In the genomic region with DNA sequence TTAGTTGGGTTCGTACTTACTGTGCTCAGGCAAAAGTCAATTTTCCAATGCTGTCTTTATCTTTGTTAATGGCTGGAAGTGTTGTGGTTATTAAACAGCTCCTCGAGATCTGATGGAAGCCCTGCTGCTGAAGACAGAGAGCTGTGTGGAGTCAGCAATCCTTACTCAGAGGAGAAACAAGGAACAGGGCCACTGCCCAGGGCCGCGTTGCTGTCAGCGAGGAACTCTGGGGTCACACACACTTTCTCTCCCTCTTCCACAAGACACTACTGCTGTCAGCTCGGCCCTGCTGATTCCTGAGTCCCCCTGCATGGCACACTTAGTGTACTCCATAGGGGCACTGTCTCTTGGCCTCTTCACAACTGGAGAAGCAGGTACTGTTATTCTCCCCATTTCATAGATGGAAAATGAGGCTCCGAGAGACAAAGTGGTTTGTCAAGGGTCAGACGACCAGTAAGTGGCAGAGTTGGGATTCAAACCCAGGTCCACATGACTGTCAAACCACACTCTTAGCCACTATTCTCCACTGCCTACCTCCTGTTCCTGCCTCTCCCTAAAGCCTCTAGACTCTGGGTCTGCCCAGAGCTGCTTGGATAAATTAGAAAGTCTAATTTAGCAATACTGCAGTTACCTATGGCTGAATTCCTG, we compare ENCODE assay signal across 11 cellular contexts. TPM values are rescaled to one million over a fixed set of nuclear protein-coding genes. Genes with fewer than 3 reads are reported as not detected.
DNase-seq lines count a peak whose midpoint lies in the region; ATAC-seq, FAIRE-seq and TF ChIP-seq lines count a peak whose summit lies in the region.
"Had no signal": no experiment of that assay in that cellular context is flagged by ENCODE, and none has a peak within 500 bp of the region (broad histone marks: within the 10 kb centered on the region; RNA-seq: fewer than 3 reads in every experiment).

No MANE protein-coding gene starts in this region.

- H3K4me2 ChIP-seq in H1 (ENCODE audit: insufficient read depth in 1 of 2, low read depth in 2 of 2, low read length in 2 of 2), result no peak overlapping the region
- H3K4me2 ChIP-seq: GM23338 had no signal

- H3K4ac ChIP-seq in H1 (replicated peaks; ENCODE audit: insufficient read length, low read depth, low read length), result no peak overlapping the region

- no peak overlapping the region for H3K9ac ChIP-seq in H1 (replicated peaks in 1 of 4; ENCODE audit: extremely low read depth in 1 of 4, low read depth in 3 of 4, low read length in 3 of 4)

- 78% methylated on average over 8 of the region's 8 CpGs; no CpG with 5 or more reads in 1 of the 2 experiments for WGBS in H1 (ENCODE audit: extremely low coverage in 1 of 2, insufficient coverage in 1 of 2, insufficient read length in 1 of 2, insufficient replicate concordance in 2 of 2, low coverage in 1 of 2, low lambda C conversion rate in 2 of 2, missing lambda C conversion rate in 1 of 2), 2 experiments
- 74 to 89% methylated on average over 5 to 8 of the region's 8 CpGs for WGBS in upper lobe of left lung, 2 donors

- no peaks in the 10 kb centered on the region for H3K36me3 Mint-ChIP-seq in activated naive CD4-positive, alpha-beta T cell treated with anti-CD3 and anti-CD28 coated beads, Interleukin-2, amount 50 U/mL, for 24 hours
- peaks cover 4% of the 10 kb centered on the region for H3K36me3 Mint-ChIP-seq in type B pancreatic cell

- no peaks in the 10 kb centered on the region for H3K27me3 Mint-ChIP-seq in activated naive CD4-positive, alpha-beta T cell treated with anti-CD3 and anti-CD28 coated beads, Interleukin-2, amount 50 U/mL, for 24 hours
- no peaks in the 10 kb centered on the region for H3K27me3 Mint-ChIP-seq in type B pancreatic cell

- no peak overlapping the region for H2BK12ac ChIP-seq in H1 (ENCODE audit: low read depth, low read length)

- no peak for TF ChIP-seq RAD21 in H1 (IDR thresholded peaks at IDR 0.05 in 1 of 2, conservative IDR thresholded peaks at IDR 0.05 in 1 of 2; ENCODE audit: low read depth in 2 of 2, low read length in 2 of 2)

- H3K23ac ChIP-seq in H1 (ENCODE audit: insufficient read length), result no peak overlapping the region

- no peak overlapping the region for H2BK5ac ChIP-seq in H1 (ENCODE audit: low read depth, low read length)

- no peak overlapping the region for H4K91ac ChIP-seq in H1 (replicated peaks; ENCODE audit: insufficient read length, low read length)

- no peak overlapping the region for H2AFZ ChIP-seq in H1 (ENCODE audit: low read length)
- H2AFZ ChIP-seq: GM23338 had no signal

- TF ChIP-seq CTCF in H1 (IDR thresholded peaks at IDR 0.05; ENCODE audit: control extremely low read depth in 1 of 3, insufficient read depth in 1 of 3, low read depth in 1 of 3, low read length in 3 of 3) (no peak), type B pancreatic cell (conservative IDR thresholded peaks at IDR 0.05) (no peak), upper lobe of left lung (IDR thresholded peaks at IDR 0.05) (no peak)

- H3K4me1 ChIP-seq in H1 (replicated peaks in 1 of 4; ENCODE audit: control insufficient read depth in 3 of 4, insufficient read depth in 4 of 4, low read length in 3 of 4) (no peaks in the 10 kb centered on the region; a peak in 1 of 7 replicates), upper lobe of left lung (peaks cover 0 to 36% (median 11%) of the 10 kb centered on the region in 4 donors)

- no peak for TF ChIP-seq POLR2A in H1 (IDR thresholded peaks at IDR 0.05; ENCODE audit: control extremely low read depth in 1 of 2, low read depth in 2 of 2, low read length in 2 of 2)
- no peak for TF ChIP-seq POLR2A in upper lobe of left lung (IDR thresholded peaks at IDR 0.05)

- no peak overlapping the region; the same call in 1 of the 2 replicates for H4K8ac ChIP-seq in H1 (ENCODE audit: extremely low read depth, insufficient read depth, low read length)

- no peaks in the 10 kb centered on the region for H4K20me1 ChIP-seq in H1 (replicated peaks in 1 of 2; ENCODE audit: control insufficient read depth in 1 of 2, insufficient read depth in 2 of 2, low read length in 2 of 2)

- H3K18ac ChIP-seq in H1 (ENCODE audit: extremely low read depth, low read length), result no peak overlapping the region

- no peaks in the 10 kb centered on the region for H3K79me2 ChIP-seq in H1 (ENCODE audit: control insufficient read depth in 1 of 2, insufficient read depth in 2 of 2, low read length in 2 of 2)

- no peaks in the 10 kb centered on the region for H3K9me3 Mint-ChIP-seq in activated naive CD4-positive, alpha-beta T cell treated with anti-CD3 and anti-CD28 coated beads, Interleukin-2, amount 50 U/mL, for 24 hours
- no peaks in the 10 kb centered on the region for H3K9me3 Mint-ChIP-seq in type B pancreatic cell
- H3K9me3 Mint-ChIP-seq: GM23338 had no signal

- TF ChIP-seq EP300 in H1 (IDR thresholded peaks at IDR 0.05; ENCODE audit: borderline replicate concordance in 1 of 2, low read depth in 2 of 2, low read length in 2 of 2), result no peak
- TF ChIP-seq EP300 in upper lobe of left lung (IDR thresholded peaks at IDR 0.05), result no peak

- no peak overlapping the region for H2BK20ac ChIP-seq in H1 (ENCODE audit: low read length)

- CTCF ChIA-PET in H1 (lab: Charles Lee; ENCODE audit: partially characterized antibody), result interaction anchor here (0.7 to 1.2 kb wide), 3 partner anchors 39 to 536 kb away, joined by 3 to 4 read pairs (median 4); no protein-coding TSS in a partner anchor

- H3K14ac ChIP-seq in H1 (ENCODE audit: insufficient read length), result no peak overlapping the region

- peak overlapping the region; percentile 62 for H3K4me3 Mint-ChIP-seq in activated naive CD4-positive, alpha-beta T cell treated with anti-CD3 and anti-CD28 coated beads, Interleukin-2, amount 50 U/mL, for 24 hours
- no peak overlapping the region for H3K4me3 Mint-ChIP-seq in type B pancreatic cell
- H3K4me3 Mint-ChIP-seq: GM23338 had no signal

- H2BK15ac ChIP-seq in H1 (ENCODE audit: low read length), result no peak overlapping the region

- H3K27me3 ChIP-seq in H1 (replicated peaks in 1 of 4; ENCODE audit: control insufficient read depth in 3 of 4, extremely low read depth in 1 of 4, insufficient read depth in 3 of 4, low read length in 3 of 4), result no peaks in the 10 kb centered on the region
- no peaks in the 10 kb centered on the region for H3K27me3 ChIP-seq in upper lobe of left lung

- no peak overlapping the region for H3K56ac ChIP-seq in H1 (replicated peaks; ENCODE audit: insufficient read length, low read depth, low read length)

- no peak for FAIRE-seq in H1 (lab: Jason Lieb, UNC)
- FAIRE-seq: frontal cortex had no signal

- H3K4me3 ChIP-seq in H1 (ENCODE audit: extremely low read depth in 1 of 4, insufficient read depth in 2 of 4, low read depth in 3 of 4, low read length in 4 of 4) (no peak overlapping the region), upper lobe of left lung (no peak overlapping the region)
- H3K4me3 ChIP-seq: GM23338 had no signal

- H3K27ac ChIP-seq in H1 (ENCODE audit: low read depth, low read length) (no peak overlapping the region), upper lobe of left lung (peak overlapping the region in 1 of 4 donors; percentile 29)

- no peaks in the 10 kb centered on the region for H3K36me3 ChIP-seq in H1 (ENCODE audit: control insufficient read depth in 2 of 4, insufficient read depth in 4 of 4, low read length in 3 of 4)
- H3K36me3 ChIP-seq in upper lobe of left lung, result no peaks in the 10 kb centered on the region

- POLR2A ChIA-PET in H1 (lab: Charles Lee; ENCODE audit: partially characterized antibody), result interaction anchor here (0.9 kb wide), 1 partner anchor 30 kb away, joined by 4 read pairs; no protein-coding TSS in a partner anchor

- no peak for DNase-seq in activated naive CD4-positive, alpha-beta T cell (lab: John Stamatoyannopoulos, UW)
- DNase-seq in NCI-H69 (lab: John Stamatoyannopoulos, UW) (peak; percentile 25), H1 (ENCODE audit: low read depth in 1 of 2, low spot score in 2 of 2) (no peak), type B pancreatic cell (ENCODE audit: extremely low spot score, unreplicated experiment) (no peak), upper lobe of left lung (no peak), T1000 (lab: John Stamatoyannopoulos, UW) (no peak), GM19238 (ENCODE audit: insufficient read length, low spot score) (no peak)
- DNase-seq: mesenchymal stem cell had no signal

- no peaks in the 10 kb centered on the region for H3K79me1 ChIP-seq in H1 (ENCODE audit: low read depth, low read length)

- peak overlapping the region; percentile 69 for H3K27ac Mint-ChIP-seq in activated naive CD4-positive, alpha-beta T cell treated with anti-CD3 and anti-CD28 coated beads, Interleukin-2, amount 50 U/mL, for 24 hours
- H3K27ac Mint-ChIP-seq in type B pancreatic cell, result peak overlapping the region; percentile 30
- H3K27ac Mint-ChIP-seq: GM23338 had no signal

- no peak overlapping the region for H4K5ac ChIP-seq in H1 (ENCODE audit: insufficient read length, low read depth, low read length)

- no peak overlapping the region for H2BK120ac ChIP-seq in H1 (replicated peaks; ENCODE audit: low read depth, low read length)

- H3K9me3 ChIP-seq in H1 (ENCODE audit: insufficient read depth in 2 of 2, low read depth in 1 of 2, low read length in 1 of 2) (no peaks in the 10 kb centered on the region), upper lobe of left lung (no peaks in the 10 kb centered on the region)

- no peaks in the 10 kb centered on the region for H3K23me2 ChIP-seq in H1 (ENCODE audit: low read depth, low read length)

- ATAC-seq in upper lobe of left lung (ENCODE audit: low FRiP score in 2 of 2), result no peak
- ATAC-seq: GM23338 had no signal

- peaks cover 73% of the 10 kb centered on the region for H3K4me1 Mint-ChIP-seq in activated naive CD4-positive, alpha-beta T cell treated with anti-CD3 and anti-CD28 coated beads, Interleukin-2, amount 50 U/mL, for 24 hours
- H3K4me1 Mint-ChIP-seq in type B pancreatic cell (ENCODE audit: unreplicated experiment), result peaks cover 61% of the 10 kb centered on the region

- no peak overlapping the region for H2AK5ac ChIP-seq in H1 (ENCODE audit: low read depth, low read length)

TF ChIP-seq in H1, 55 proteins besides CTCF, POLR2A, EP300 and RAD21 (continues in another document):
- peak; percentile 65; the same call in 1 of the 2 replicates for TF ChIP-seq TBP (IDR thresholded peaks at IDR 0.05; ENCODE audit: low read depth, low read length)

RNA-seq across cellular contexts. Expression of a gene that starts 29.3 kb away (rescaled TPM):
- 22.8 and 26.8 TPM in 2 replicates for total RNA-seq in H1 (2021; fragmentation: NEBNext Ultra II Directional; extraction: Animal tissue kit (Norgen Biotek cat#: 25700))
- 3.2 and 3.3 TPM in 2 replicates for polyA plus RNA-seq in H1 (2011; rRNA removed)
- polyA plus RNA-seq in H1 (2011; cell fraction: cytosol; rRNA removed), result 13.7 TPM
- 2.2 TPM for polyA plus RNA-seq in H1 (2011; cell fraction: nucleus; rRNA removed)
- 16.4 to 27.5 TPM (median 23.0 TPM) in 4 replicates for polyA plus RNA-seq in H1 (2012, experiment 1 of 2)
- 1.1 TPM for polyA plus RNA-seq in H1 (2012, experiment 2 of 2)
- 9.0 TPM for polyA plus RNA-seq in H1 (2013, experiment 1 of 2)
- polyA plus RNA-seq in H1 (2013, experiment 2 of 2), result 8.4 TPM
- polyA minus RNA-seq in H1 (2011; rRNA and poly(A)+ RNA removed), result 4.7 and 5.2 TPM in 2 replicates
- 10.1 TPM for polyA minus RNA-seq in H1 (2011; cell fraction: cytosol; rRNA and poly(A)+ RNA removed)
- 14.0 TPM for polyA minus RNA-seq in H1 (2011; cell fraction: nucleus; rRNA and poly(A)+ RNA removed)
- total RNA-seq in type B pancreatic cell (ENCODE audit: low replicate concordance), result 122 and 145 TPM in 2 replicates
- total RNA-seq in upper lobe of left lung, result 100 to 1,000 TPM in 1 of 6 donors, 10 to 100 TPM in 5; 38.0 to 129 (median 57.1) TPM
